In genomic region chr16:28494141-28494851, GRCh38 we compare ENCODE assay signal across 1 cellular context.
TF ChIP-seq lines count a peak whose summit lies in the region.

Gene APOBR (plus strand): TSS chr16:28494643. CDS start chr16:28494682, 39 bp downstream.

TF ChIP-seq in WTC11, 78 proteins besides CTCF, POLR2A, EP300 and RAD21 (continued from another document):
- TF ChIP-seq, protein P1, sequence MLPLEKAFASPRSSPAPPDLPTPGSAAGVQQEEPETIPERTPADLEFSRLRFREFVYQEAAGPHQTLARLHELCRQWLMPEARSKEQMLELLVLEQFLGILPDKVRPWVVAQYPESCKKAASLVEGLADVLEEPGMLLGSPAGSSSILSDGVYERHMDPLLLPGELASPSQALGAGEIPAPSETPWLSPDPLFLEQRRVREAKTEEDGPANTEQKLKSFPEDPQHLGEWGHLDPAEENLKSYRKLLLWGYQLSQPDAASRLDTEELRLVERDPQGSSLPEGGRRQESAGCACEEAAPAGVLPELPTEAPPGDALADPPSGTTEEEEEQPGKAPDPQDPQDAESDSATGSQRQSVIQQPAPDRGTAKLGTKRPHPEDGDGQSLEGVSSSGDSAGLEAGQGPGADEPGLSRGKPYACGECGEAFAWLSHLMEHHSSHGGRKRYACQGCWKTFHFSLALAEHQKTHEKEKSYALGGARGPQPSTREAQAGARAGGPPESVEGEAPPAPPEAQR (CRISPR knock-in tag; IDR thresholded peaks at IDR 0.05) = no peak
- no peak for TF ChIP-seq ZBTB43 (CRISPR knock-in tag; IDR thresholded peaks at IDR 0.05)
